8 cellular contexts compared by ENCODE assay signal in genomic region chr16:31459722-31460581, GRCh38. TPM values are rescaled to one million over a fixed set of nuclear protein-coding genes. Genes with fewer than 3 reads are reported as not detected.
DNase-seq lines count a peak whose midpoint lies in the region; ATAC-seq and TF ChIP-seq lines count a peak whose summit lies in the region.

No MANE protein-coding gene starts in this region.

- H3K4me1 ChIP-seq in duodenal mucosa (ENCODE audit: control insufficient read depth in 1 of 2, insufficient read depth in 2 of 2, low read length in 2 of 2): peaks cover 31 to 36% of the 10 kb centered on the region in 2 donors

- peak overlapping the region; percentile 100 for H3K27ac ChIP-seq in duodenal mucosa (ENCODE audit: low read depth, low read length)

- H3K4me3 ChIP-seq in duodenal mucosa (ENCODE audit: low read depth in 1 of 2, low read length in 2 of 2): peak overlapping the region; percentile 91 to 95
- no peak overlapping the region for H3K4me3 ChIP-seq in lower leg skin (ENCODE audit: low read depth, poor library complexity, severe bottlenecking)

- H3K9me3 ChIP-seq in duodenal mucosa (ENCODE audit: control insufficient read depth in 1 of 2, low read length in 2 of 2): no peaks in the 10 kb centered on the region

- peaks cover 46% of the 10 kb centered on the region for H3K4me1 Mint-ChIP-seq in CD14-positive monocyte
- H3K4me1 Mint-ChIP-seq in activated CD4-positive, alpha-beta memory T cell treated with anti-CD3 and anti-CD28 coated beads, Interleukin-2, amount 10 ng/mL, durations not matched to agents 7 days and 5 days: peaks cover 47% of the 10 kb centered on the region

- peaks cover 4 to 23% of the 10 kb centered on the region in 2 donors for H3K36me3 ChIP-seq in duodenal mucosa (ENCODE audit: control insufficient read depth in 1 of 2, insufficient read depth in 2 of 2, low read length in 2 of 2)

- no peak for TF ChIP-seq POLR2A in lower leg skin (IDR thresholded peaks at IDR 0.05)

- ATAC-seq in GM19438 (IDR thresholded peaks at IDR 0.05; ENCODE audit: low read depth, unreplicated experiment): peak; percentile 68
- ATAC-seq in HG03571 (IDR thresholded peaks at IDR 0.05; ENCODE audit: unreplicated experiment): peak; percentile 56

- CTCF ChIA-PET in activated CD4-positive, alpha-beta memory T cell treated with anti-CD3 and anti-CD28 coated beads, Interleukin-2, amount 10 ng/mL, durations not matched to agents 7 days and 5 days (lab: Charles Lee): interaction anchor here (0.9 to 6.7 kb wide), 37 partner anchors 8 to 645 kb away, joined by 3 to 69 read pairs (median 4); partner anchors contain the start of genes FUS, HSD3B7, PYCARD and RUSF1

- peaks cover 0 to 6% (median 2%) of the 10 kb centered on the region in 3 donors for H3K27me3 Mint-ChIP-seq in CD14-positive monocyte (ENCODE audit: low read depth in 3 of 3)
- no peaks in the 10 kb centered on the region for H3K27me3 Mint-ChIP-seq in activated CD4-positive, alpha-beta memory T cell treated with anti-CD3 and anti-CD28 coated beads, Interleukin-2, amount 10 ng/mL, durations not matched to agents 7 days and 5 days

- peaks cover 29 to 41% of the 10 kb centered on the region in 2 donors for H3K36me3 Mint-ChIP-seq in CD14-positive monocyte
- H3K36me3 Mint-ChIP-seq in activated CD4-positive, alpha-beta memory T cell treated with anti-CD3 and anti-CD28 coated beads, Interleukin-2, amount 10 ng/mL, durations not matched to agents 7 days and 5 days (ENCODE audit: low read depth): peaks cover 29% of the 10 kb centered on the region

- no peaks in the 10 kb centered on the region for H3K9me3 Mint-ChIP-seq in CD14-positive monocyte
- H3K9me3 Mint-ChIP-seq in activated CD4-positive, alpha-beta memory T cell treated with anti-CD3 and anti-CD28 coated beads, Interleukin-2, amount 10 ng/mL, durations not matched to agents 7 days and 5 days: no peaks in the 10 kb centered on the region

- H3K9ac ChIP-seq in duodenal mucosa (ENCODE audit: low read depth in 1 of 2, low read length in 2 of 2): peak overlapping the region; percentile 87 to 96

- POLR2A ChIA-PET in activated CD4-positive, alpha-beta memory T cell treated with anti-CD3 and anti-CD28 coated beads, Interleukin-2, amount 10 ng/mL, durations not matched to agents 7 days and 5 days (lab: Charles Lee): interaction anchor here (0.7 to 5.2 kb wide), 30 partner anchors 8 to 463 kb away, joined by 3 to 66 read pairs (median 4); partner anchors contain the start of genes FUS, ITGAX, PYCARD and RUSF1

- peak overlapping the region; percentile 86 to 92 for H3K4me3 Mint-ChIP-seq in CD14-positive monocyte
- H3K4me3 Mint-ChIP-seq in activated CD4-positive, alpha-beta memory T cell treated with anti-CD3 and anti-CD28 coated beads, Interleukin-2, amount 10 ng/mL, durations not matched to agents 7 days and 5 days: peak overlapping the region; percentile 92

- TF ChIP-seq CTCF in CD14-positive monocyte (IDR thresholded peaks at IDR 0.05) (no peak), lower leg skin (IDR thresholded peaks at IDR 0.05) (no peak)

- no peaks in the 10 kb centered on the region for H3K27me3 ChIP-seq in duodenal mucosa (ENCODE audit: control insufficient read depth in 1 of 2, insufficient read depth in 2 of 2, low read length in 2 of 2)

- DNase-seq in CD14-positive monocyte (ENCODE audit: low spot score) (peak; percentile 100), NCI-H82 (lab: John Stamatoyannopoulos, UW) (peak; percentile 99), lower leg skin (ENCODE audit: low spot score in 2 of 2) (peak; percentile 100)
- peak; percentile 100 for DNase-seq in activated CD4-positive, alpha-beta memory T cell treated with anti-CD3 and anti-CD28 coated beads, Interleukin-2, amount 10 ng/mL, durations not matched to agents 7 days and 5 days
- peak; percentile 100 for DNase-seq in stimulated activated CD4-positive, alpha-beta T cell treated with anti-CD3 and anti-CD28 coated beads, Interleukin-4, amount 100 ng/mL, for 4 hours

- H3K27ac Mint-ChIP-seq in CD14-positive monocyte: peak overlapping the region; percentile 94 to 97 (median 95)
- peak overlapping the region; percentile 92 for H3K27ac Mint-ChIP-seq in activated CD4-positive, alpha-beta memory T cell treated with anti-CD3 and anti-CD28 coated beads, Interleukin-2, amount 10 ng/mL, durations not matched to agents 7 days and 5 days

- intact Hi-C loops in CD14-positive monocyte (cut with micrococcal nuclease): loop anchor here (5.0 kb wide), 3 partner anchors 108 to 407 kb away; partner anchors contain the start of gene KAT8 (in 1 of the 2)
- intact Hi-C loops in lower leg skin (cut with DNase I; ENCODE audit: low total_unique reads): no loop called here

- 2 to 4% methylated on average over 30 to 53 of the region's 54 CpGs for WGBS in lower leg skin, 2 donors

RNA-seq across cellular contexts. Expression of gene ARMC5, which starts 0.7 kb away (rescaled TPM):
- 1 to 10 TPM; 2.9 to 4.2 TPM for polyA plus RNA-seq in CD14-positive monocyte
- 10 to 100 TPM; 10.1 to 12.0 TPM for total RNA-seq in activated CD4-positive, alpha-beta memory T cell treated with anti-CD3 and anti-CD28 coated beads, Interleukin-2, amount 10 ng/mL, durations not matched to agents 7 days and 5 days
- 10 to 100 TPM; 11.2 to 13.8 (median 13.3) TPM for total RNA-seq in lower leg skin

RNA-seq across cellular contexts. Expression of gene TGFB1I1, which starts 12.0 kb away (rescaled TPM):
- under 1 TPM in 1 of 2 donors, not detected in 1; 0.16 TPM for polyA plus RNA-seq in CD14-positive monocyte
- total RNA-seq in activated CD4-positive, alpha-beta memory T cell treated with anti-CD3 and anti-CD28 coated beads, Interleukin-2, amount 10 ng/mL, durations not matched to agents 7 days and 5 days: under 1 TPM; 0.25 to 0.38 TPM
- 10 to 100 TPM; 15.1 to 34.1 (median 22.7) TPM for total RNA-seq in lower leg skin

RNA-seq across cellular contexts. Expression of gene ZNF843, which starts 17.4 kb away (rescaled TPM):
- polyA plus RNA-seq in CD14-positive monocyte: not detected
- under 1 TPM in 1 of 2 experiments, not detected in 1; 0.13 TPM for total RNA-seq in activated CD4-positive, alpha-beta memory T cell treated with anti-CD3 and anti-CD28 coated beads, Interleukin-2, amount 10 ng/mL, durations not matched to agents 7 days and 5 days
- total RNA-seq in lower leg skin: 1 to 10 TPM; 1.2 to 1.7 (median 1.6) TPM

RNA-seq across cellular contexts. Expression of gene SLC5A2, which starts 23.0 kb away (rescaled TPM):
- not detected for polyA plus RNA-seq in CD14-positive monocyte
- under 1 TPM; 0.25 to 0.30 TPM for total RNA-seq in activated CD4-positive, alpha-beta memory T cell treated with anti-CD3 and anti-CD28 coated beads, Interleukin-2, amount 10 ng/mL, durations not matched to agents 7 days and 5 days
- under 1 TPM; 0.17 to 0.27 (median 0.21) TPM for total RNA-seq in lower leg skin

RNA-seq across cellular contexts. Expression of gene COX6A2, which starts 31.8 kb away (rescaled TPM):
- polyA plus RNA-seq in CD14-positive monocyte: not detected
- total RNA-seq in activated CD4-positive, alpha-beta memory T cell treated with anti-CD3 and anti-CD28 coated beads, Interleukin-2, amount 10 ng/mL, durations not matched to agents 7 days and 5 days: not detected
- not detected for total RNA-seq in lower leg skin

Comparison
In these comparisons a context has a peak if more than half of its experiments do, and no peak if none do; other contexts are left out.
1. RNA of gene TGFB1I1, which starts 12.0 kb away (total RNA-seq): 15.1 to 34.1 TPM in lower leg skin; 0.25 to 0.38 TPM in activated CD4-positive, alpha-beta memory T cell treated with anti-CD3 and anti-CD28 coated beads, Interleukin-2, amount 10 ng/mL, durations not matched to agents 7 days and 5 days; every median in the first group is over 10 times any median in the second.
2. Peak in every context shown above with its lines, with median percentiles within 50 percentile points of each other: DNase-seq.